17 cellular contexts compared by ENCODE assay signal in the genomic region with DNA sequence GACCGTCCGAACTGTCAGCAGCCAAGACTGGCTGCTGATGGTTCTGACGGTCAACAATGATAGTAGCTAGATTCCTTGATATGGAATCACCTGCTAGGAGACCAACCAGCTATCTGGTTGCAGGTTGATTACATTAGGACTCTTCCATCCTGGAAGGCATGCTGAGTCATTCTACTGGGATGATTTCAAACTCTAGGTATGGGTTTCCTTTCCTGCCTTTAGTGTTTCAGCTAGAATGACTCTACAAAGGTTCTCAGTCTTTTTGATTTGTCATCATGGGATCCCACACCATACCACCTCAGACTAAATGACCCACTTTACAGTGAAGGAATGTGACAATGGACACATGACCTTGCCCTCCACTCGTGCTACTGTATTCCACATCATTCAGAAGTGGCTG.
DNase-seq lines count a peak whose midpoint lies in the region; ATAC-seq, FAIRE-seq and TF ChIP-seq lines count a peak whose summit lies in the region.
"Had no signal": no experiment of that assay in that cellular context is flagged by ENCODE, and none has a peak within 500 bp of the region (broad histone marks: within the 10 kb centered on the region; RNA-seq: fewer than 3 reads in every experiment).

No MANE protein-coding gene starts in this region.

- H3K36me3 ChIP-seq in bronchial epithelial cell (ENCODE audit: control insufficient read depth, insufficient read depth, low read length) (no peaks in the 10 kb centered on the region), trophoblast cell (ENCODE audit: control insufficient read depth in 1 of 2, insufficient read depth in 2 of 2, low read length in 2 of 2) (no peaks in the 10 kb centered on the region)
- H3K36me3 ChIP-seq: BLaER1 had no signal

- no peaks in the 10 kb centered on the region for H3K79me1 ChIP-seq in trophoblast cell (ENCODE audit: low read length)

- H4K8ac ChIP-seq in trophoblast cell (ENCODE audit: low read depth, low read length), result no peak overlapping the region

- H3K4me3 ChIP-seq in bronchial epithelial cell (ENCODE audit: low read depth, low read length) (no peak overlapping the region), trophoblast cell (ENCODE audit: low read depth, low read length) (no peak overlapping the region)
- H3K4me3 ChIP-seq: BLaER1 had no signal

- H3K4ac ChIP-seq in trophoblast cell (ENCODE audit: low read depth, low read length), result no peak overlapping the region

- no peak overlapping the region for H2AK5ac ChIP-seq in trophoblast cell (ENCODE audit: low read length)

- no peak overlapping the region for H3K4me2 ChIP-seq in trophoblast cell (ENCODE audit: low read length)
- H3K4me2 ChIP-seq: BLaER1 had no signal

- no peaks in the 10 kb centered on the region for H3K79me2 ChIP-seq in trophoblast cell (ENCODE audit: control insufficient read depth, insufficient read depth, low read length, poor library complexity)

- no peak for ATAC-seq in HG03460 (IDR thresholded peaks at IDR 0.05; ENCODE audit: unreplicated experiment)

- DNase-seq in EL (peak; percentile 52), NCI-H460 (ENCODE audit: extremely low read depth, low read depth) (peak; percentile 5), bronchial epithelial cell (ENCODE audit: low read depth) (peak; percentile 91), trophoblast cell (peak; percentile 13 to 63), NCI-H526 (lab: John Stamatoyannopoulos, UW) (no peak), posterior cingulate gyrus (no peak)
- DNase-seq: activated CD4-positive, CD25-positive, alpha-beta regulatory T cell treated with anti-CD3 and anti-CD28 coated beads, Interleukin-2, amount 50 U/mL, for 72 hours; amniotic stem cell; effector memory CD4-positive, alpha-beta T cell; NCI-H1092; NCI-H2081 treated with DMSO at 0.1 percent for 48 hours; NCI-H524 treated with DMSO at 0.1 percent for 48 hours; stimulated activated CD4-positive, alpha-beta T cell treated with anti-CD3 and anti-CD28 coated beads, Interleukin-4, amount 100 ng/mL, for 1 hour; T-helper 9 cell had no signal

- no peak overlapping the region for H3K14ac ChIP-seq in trophoblast cell (ENCODE audit: low read length)

- no peak for FAIRE-seq in bronchial epithelial cell (lab: Jason Lieb, UNC)
- FAIRE-seq: islet of Langerhans had no signal

- H2BK5ac ChIP-seq in trophoblast cell (ENCODE audit: low read depth, low read length, poor library complexity), result no peak overlapping the region

- H3K4me1 ChIP-seq in trophoblast cell (ENCODE audit: control insufficient read depth in 1 of 2, insufficient read depth in 2 of 2, low read length in 2 of 2), result no peaks in the 10 kb centered on the region
- H3K4me1 ChIP-seq: BLaER1 had no signal

- no peak overlapping the region for H3K18ac ChIP-seq in trophoblast cell (ENCODE audit: low read length)

- no peak overlapping the region for H2BK12ac ChIP-seq in trophoblast cell (ENCODE audit: low read length)

- H3K27me3 ChIP-seq in bronchial epithelial cell (ENCODE audit: control insufficient read depth, insufficient read depth, low read length) (no peaks in the 10 kb centered on the region), trophoblast cell (ENCODE audit: insufficient read depth, low read length) (no peaks in the 10 kb centered on the region)
- H3K27me3 ChIP-seq: BLaER1 had no signal

- H3K9me3 ChIP-seq in trophoblast cell (ENCODE audit: insufficient read depth, low read depth, low read length), result peaks cover 2% of the 10 kb centered on the region
- H3K9me3 ChIP-seq: BLaER1 had no signal

- no peak overlapping the region for H3K27ac ChIP-seq in trophoblast cell (ENCODE audit: low read depth, low read length)
- H3K27ac ChIP-seq: BLaER1 had no signal

- H4K12ac ChIP-seq in trophoblast cell (ENCODE audit: low read depth, low read length), result no peak overlapping the region

- no CpG with 5 or more reads among the region's 4 CpGs for WGBS in trophoblast cell (ENCODE audit: extremely low coverage, insufficient coverage, insufficient read length)

- TF ChIP-seq CTCF in bronchial epithelial cell (IDR thresholded peaks at IDR 0.05; ENCODE audit: insufficient read depth, low read length, severe bottlenecking), result no peak

- H3K9ac ChIP-seq in trophoblast cell (ENCODE audit: low read length), result no peak overlapping the region
- H3K9ac ChIP-seq: BLaER1 had no signal

- no peak overlapping the region for H4K91ac ChIP-seq in trophoblast cell (ENCODE audit: low read depth, low read length)

- intact Hi-C loops in posterior cingulate gyrus (cut with DNase I), result no loop called here

- H2BK120ac ChIP-seq in trophoblast cell (ENCODE audit: insufficient read depth, low read length, poor library complexity), result no peak overlapping the region

- H3K23ac ChIP-seq in trophoblast cell (ENCODE audit: low read length), result no peak overlapping the region

- H2AFZ ChIP-seq in trophoblast cell (ENCODE audit: insufficient read depth, low read length, poor library complexity), result no peak overlapping the region

Comparison
In these comparisons a context has a peak if more than half of its experiments do, and no peak if none do; other contexts are left out.
1. DNase-seq: peak in EL (single experiment), NCI-H460 (single experiment), bronchial epithelial cell (single experiment) and trophoblast cell (2 of 2); none in NCI-H526 (0 of 2) and posterior cingulate gyrus (0 of 10).